ENCODE assay signal across 8 cellular contexts in the genomic region with DNA sequence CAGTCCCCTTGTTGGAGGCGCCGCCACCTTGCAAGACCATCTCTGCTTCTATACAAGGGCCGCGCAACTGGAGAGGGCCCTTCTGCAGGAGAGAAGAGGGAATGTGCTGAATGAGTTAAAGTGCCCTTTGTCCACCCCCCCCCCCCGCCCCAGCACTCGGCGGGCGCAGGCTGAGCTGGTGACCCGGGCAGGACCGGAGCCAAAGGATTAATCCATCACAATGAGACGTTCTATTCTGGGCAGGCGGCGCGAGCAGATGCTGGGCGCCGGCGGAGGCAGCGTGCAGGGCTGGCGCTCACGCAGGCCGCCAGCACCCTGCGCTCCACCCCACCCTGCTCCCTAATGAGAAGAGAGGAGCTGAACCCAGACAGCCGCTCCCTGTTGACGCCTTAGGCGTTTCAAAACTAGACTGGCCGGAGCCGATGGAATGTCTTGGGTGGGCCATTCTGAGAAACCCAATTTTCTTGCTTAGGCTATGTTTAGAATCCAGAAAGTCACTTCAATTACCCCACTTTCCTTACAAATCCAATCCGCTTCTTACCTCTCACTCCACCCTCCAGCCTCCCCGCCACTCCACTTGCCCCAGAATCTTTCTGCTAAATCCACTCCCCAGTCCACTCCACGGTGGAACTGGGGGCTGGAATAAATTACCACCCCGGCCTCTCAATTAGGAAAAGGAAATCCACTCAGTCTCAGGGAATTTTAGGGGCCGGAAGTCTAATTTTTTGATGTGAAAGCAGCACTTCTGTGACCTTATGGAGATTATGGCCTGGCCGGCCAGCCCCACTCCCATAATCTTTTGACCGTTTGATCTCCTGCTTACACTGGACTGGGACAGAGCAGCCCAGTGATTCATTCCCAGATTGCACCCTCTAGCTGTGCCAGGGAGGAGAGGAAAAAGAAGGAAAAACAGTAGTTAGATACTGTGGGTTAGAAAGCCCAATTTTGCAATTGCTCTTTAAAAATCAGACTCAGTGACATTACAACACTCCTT. TPM values are rescaled to one million over a fixed set of nuclear protein-coding genes. Genes with fewer than 3 reads are reported as not detected.
DNase-seq lines count a peak whose midpoint lies in the region; ATAC-seq, FAIRE-seq and TF ChIP-seq lines count a peak whose summit lies in the region.

No MANE protein-coding gene starts in this region.

- no peak for FAIRE-seq in H1 (lab: Jason Lieb, UNC)

- peak overlapping the region; percentile 14 to 53 (median 30); a peak in 7 of 8 replicates for H3K4me3 ChIP-seq in H1 (ENCODE audit: extremely low read depth in 1 of 4, insufficient read depth in 2 of 4, low read depth in 3 of 4, low read length in 4 of 4)
- no peak overlapping the region for H3K4me3 ChIP-seq in lung
- H3K4me3 ChIP-seq in vagina: peak overlapping the region in 1 of 2 donors; percentile 14
- no peak overlapping the region for H3K4me3 ChIP-seq in prostate gland

- H3K4me2 ChIP-seq in H1 (ENCODE audit: insufficient read depth in 1 of 2, low read depth in 2 of 2, low read length in 2 of 2): peak overlapping the region; percentile 29 to 59

- H2BK12ac ChIP-seq in H1 (ENCODE audit: low read depth, low read length): no peak overlapping the region

- H3K4ac ChIP-seq in H1 (replicated peaks; ENCODE audit: insufficient read length, low read depth, low read length): no peak overlapping the region

- peaks cover 0 to 15% (median 4%) of the 10 kb centered on the region in 4 experiments; a peak in 4 of 7 replicates for H3K4me1 ChIP-seq in H1 (replicated peaks in 1 of 4; ENCODE audit: control insufficient read depth in 3 of 4, insufficient read depth in 4 of 4, low read length in 3 of 4)
- peaks cover 0 to 5% of the 10 kb centered on the region in 2 donors for H3K4me1 ChIP-seq in lung (ENCODE audit: control insufficient read depth in 2 of 2, insufficient read depth in 2 of 2, low read length in 2 of 2)
- H3K4me1 ChIP-seq in vagina: peaks cover 12% of the 10 kb centered on the region
- H3K4me1 ChIP-seq in prostate gland (replicated peaks): no peaks in the 10 kb centered on the region

- H4K5ac ChIP-seq in H1 (ENCODE audit: insufficient read length, low read depth, low read length): no peak overlapping the region

- H2AK5ac ChIP-seq in H1 (ENCODE audit: low read depth, low read length): no peak overlapping the region

- H3K9ac ChIP-seq in H1 (replicated peaks in 1 of 4; ENCODE audit: extremely low read depth in 1 of 4, low read depth in 3 of 4, low read length in 3 of 4): peak overlapping the region in 2 of 4 experiments; percentile 29 to 33; a peak in 2 of 7 replicates

- no peaks in the 10 kb centered on the region for H3K9me3 ChIP-seq in H1 (ENCODE audit: insufficient read depth in 2 of 2, low read depth in 1 of 2, low read length in 1 of 2)
- H3K9me3 ChIP-seq in lung (ENCODE audit: control insufficient read depth in 2 of 2, insufficient read depth in 1 of 2, low read length in 1 of 2): no peaks in the 10 kb centered on the region
- H3K9me3 ChIP-seq in vagina: no peaks in the 10 kb centered on the region
- H3K9me3 ChIP-seq in prostate gland: no peaks in the 10 kb centered on the region

- H3K27ac ChIP-seq in H1 (ENCODE audit: low read depth, low read length) (no peak overlapping the region), lung (ENCODE audit: low read depth in 1 of 2, low read length in 1 of 2) (peak overlapping the region in 1 of 2 donors; percentile 90), vagina (peak overlapping the region; percentile 21), prostate gland (no peak overlapping the region)

- TF ChIP-seq POLR2A in H1 (IDR thresholded peaks at IDR 0.05; ENCODE audit: control extremely low read depth in 1 of 2, low read depth in 2 of 2, low read length in 2 of 2) (no peak; a peak in 1 of 3 replicates), vagina (IDR thresholded peaks at IDR 0.05) (no peak), prostate gland (IDR thresholded peaks at IDR 0.05) (no peak)

- H3K27me3 ChIP-seq in H1 (replicated peaks in 1 of 4; ENCODE audit: control insufficient read depth in 3 of 4, extremely low read depth in 1 of 4, insufficient read depth in 3 of 4, low read length in 3 of 4): no peaks in the 10 kb centered on the region
- peaks cover 3% of the 10 kb centered on the region for H3K27me3 ChIP-seq in lung (ENCODE audit: control insufficient read depth, insufficient read depth)
- H3K27me3 ChIP-seq in vagina: no peaks in the 10 kb centered on the region
- H3K27me3 ChIP-seq in prostate gland (replicated peaks; ENCODE audit: insufficient read depth): no peaks in the 10 kb centered on the region

- no peaks in the 10 kb centered on the region for H3K36me3 ChIP-seq in H1 (ENCODE audit: control insufficient read depth in 2 of 4, insufficient read depth in 4 of 4, low read length in 3 of 4)
- H3K36me3 ChIP-seq in lung (ENCODE audit: control insufficient read depth in 2 of 2, insufficient read depth in 2 of 2, low read length in 2 of 2): no peaks in the 10 kb centered on the region
- no peaks in the 10 kb centered on the region for H3K36me3 ChIP-seq in vagina
- no peaks in the 10 kb centered on the region for H3K36me3 ChIP-seq in prostate gland

- intact Hi-C loops in vagina (cut with DNase I) (no loop called here), prostate gland (cut with DNase I) (no loop called here)

- no peak overlapping the region for H2BK15ac ChIP-seq in H1 (ENCODE audit: low read length)

- no peak overlapping the region for H2BK120ac ChIP-seq in H1 (replicated peaks; ENCODE audit: low read depth, low read length)

- TF ChIP-seq EP300 in H1 (IDR thresholded peaks at IDR 0.05; ENCODE audit: borderline replicate concordance in 1 of 2, low read depth in 2 of 2, low read length in 2 of 2): no peak

- TF ChIP-seq RAD21 in H1 (IDR thresholded peaks at IDR 0.05 in 1 of 2, conservative IDR thresholded peaks at IDR 0.05 in 1 of 2; ENCODE audit: low read depth in 2 of 2, low read length in 2 of 2): no peak

- no peak overlapping the region for H2BK5ac ChIP-seq in H1 (ENCODE audit: low read depth, low read length)

- CTCF ChIA-PET in H1 (lab: Charles Lee; ENCODE audit: partially characterized antibody): interaction anchor here (0.5 to 1.6 kb wide), 4 partner anchors 14 to 1241 kb away, joined by 3 to 5 read pairs (median 4); no protein-coding TSS in a partner anchor

- no peak overlapping the region for H3K14ac ChIP-seq in H1 (ENCODE audit: insufficient read length)

- H2BK20ac ChIP-seq in H1 (ENCODE audit: low read length): no peak overlapping the region

- no peak overlapping the region for H3K18ac ChIP-seq in H1 (ENCODE audit: extremely low read depth, low read length)

- no peak overlapping the region for H4K8ac ChIP-seq in H1 (ENCODE audit: extremely low read depth, insufficient read depth, low read length)

- H3K79me2 ChIP-seq in H1 (ENCODE audit: control insufficient read depth in 1 of 2, insufficient read depth in 2 of 2, low read length in 2 of 2): no peaks in the 10 kb centered on the region

- H3K23me2 ChIP-seq in H1 (ENCODE audit: low read depth, low read length): no peaks in the 10 kb centered on the region

- peak overlapping the region; percentile 72; the same call in 1 of the 2 replicates for H2AFZ ChIP-seq in H1 (ENCODE audit: low read length)

- 14% methylated on average over 34 of the region's 34 CpGs; no CpG with 5 or more reads in 1 of the 2 experiments for WGBS in H1 (ENCODE audit: extremely low coverage in 1 of 2, insufficient coverage in 1 of 2, insufficient read length in 1 of 2, insufficient replicate concordance in 2 of 2, low coverage in 1 of 2, low lambda C conversion rate in 2 of 2, missing lambda C conversion rate in 1 of 2), 2 experiments
- WGBS in lung, 2 donors: 8 to 14% methylated on average over 29 to 34 of the region's 34 CpGs
- 13% methylated on average over 22 of the region's 34 CpGs for WGBS in prostate gland

- POLR2A ChIA-PET in H1 (lab: Charles Lee; ENCODE audit: partially characterized antibody): interaction anchor here (0.7 kb wide), 1 partner anchor 7 kb away, joined by 3 read pairs; no protein-coding TSS in a partner anchor

- ATAC-seq in lung (ENCODE audit: insufficient read depth, low FRiP score) (peak; percentile 41), GM18868 (IDR thresholded peaks at IDR 0.05; ENCODE audit: unreplicated experiment) (no peak)

- DNase-seq in DMS114 treated with DMSO at 0.1 percent for 48 hours (lab: John Stamatoyannopoulos, UW; ENCODE audit: unreplicated experiment) (peak; percentile 3), NCI-H345 treated with DMSO at 0.1 percent for 48 hours (lab: John Stamatoyannopoulos, UW; ENCODE audit: unreplicated experiment) (peak; percentile 20), H1 (ENCODE audit: low read depth in 1 of 2, low spot score in 2 of 2) (peak; percentile 29 to 59), lung (ENCODE audit: low spot score) (no peak), vagina (ENCODE audit: extremely low spot score in 2 of 2) (peak in 1 of 2 donors; percentile 77), GM19240 (ENCODE audit: insufficient read length, low spot score) (no peak), prostate gland (ENCODE audit: low spot score) (no peak)

- no peak overlapping the region for H3K56ac ChIP-seq in H1 (replicated peaks; ENCODE audit: insufficient read length, low read depth, low read length)

- H3K79me1 ChIP-seq in H1 (ENCODE audit: low read depth, low read length): no peaks in the 10 kb centered on the region

- no peaks in the 10 kb centered on the region for H4K20me1 ChIP-seq in H1 (replicated peaks in 1 of 2; ENCODE audit: control insufficient read depth in 1 of 2, insufficient read depth in 2 of 2, low read length in 2 of 2)

- TF ChIP-seq CTCF in H1 (IDR thresholded peaks at IDR 0.05; ENCODE audit: control extremely low read depth in 1 of 3, insufficient read depth in 1 of 3, low read depth in 1 of 3, low read length in 3 of 3) (no peak), lung (IDR thresholded peaks at IDR 0.05; ENCODE audit: control extremely low read depth, extremely low read depth) (no peak), vagina (IDR thresholded peaks at IDR 0.05) (no peak), prostate gland (IDR thresholded peaks at IDR 0.05) (no peak)

- no peak overlapping the region for H4K91ac ChIP-seq in H1 (replicated peaks; ENCODE audit: insufficient read length, low read length)

- no peak overlapping the region for H3K23ac ChIP-seq in H1 (ENCODE audit: insufficient read length)

TF ChIP-seq in H1, 55 proteins besides CTCF, POLR2A, EP300 and RAD21 (continues in another document):
- no peak for TF ChIP-seq TCF12 (IDR thresholded peaks at IDR 0.05; ENCODE audit: low read depth, low read length)
- TF ChIP-seq BCL11A (IDR thresholded peaks at IDR 0.05; ENCODE audit: low read depth in 2 of 2, low read length in 2 of 2): no peak

RNA-seq across cellular contexts. Expression of a gene that starts 32.7 kb away (rescaled TPM):
- total RNA-seq in H1 (2021; fragmentation: NEBNext Ultra II Directional; extraction: Animal tissue kit (Norgen Biotek cat#: 25700)): 0.54 and 0.78 TPM in 2 replicates
- polyA plus RNA-seq in H1 (2011; rRNA removed) (0.31 and 0.39 TPM in 2 replicates), lung (not detected)
- polyA plus RNA-seq in H1 (2011; cell fraction: cytosol; rRNA removed): 0.35 TPM
- polyA plus RNA-seq in H1 (2011; cell fraction: nucleus; rRNA removed): 0.40 TPM
- polyA plus RNA-seq in H1 (2012, experiment 1 of 2): 0.31 to 0.56 TPM (median 0.40 TPM) in 4 replicates
- 0.25 TPM for polyA plus RNA-seq in H1 (2012, experiment 2 of 2)
- 0.45 TPM for polyA plus RNA-seq in H1 (2013, experiment 1 of 2)
- polyA plus RNA-seq in H1 (2013, experiment 2 of 2): 0.66 TPM
- 0.80 and 1.2 TPM in 2 replicates for polyA minus RNA-seq in H1 (2011; rRNA and poly(A)+ RNA removed)
- 0.88 TPM for polyA minus RNA-seq in H1 (2011; cell fraction: cytosol; rRNA and poly(A)+ RNA removed)
- polyA minus RNA-seq in H1 (2011; cell fraction: nucleus; rRNA and poly(A)+ RNA removed): 1.2 TPM
- total RNA-seq in lung (under 1 TPM in 1 of 2 donors, not detected in 1; 0.17 TPM), vagina (not detected), prostate gland (not detected)

Comparison
In these comparisons a context has a peak if more than half of its experiments do, and no peak if none do; other contexts are left out.
1. DNase-seq: peak in DMS114 treated with DMSO at 0.1 percent for 48 hours (single experiment), NCI-H345 treated with DMSO at 0.1 percent for 48 hours (single experiment) and H1 (2 of 2); none in lung (single experiment), GM19240 (single experiment) and prostate gland (single experiment).
2. H3K4me3 ChIP-seq: peak in H1 (4 of 4); none in lung (single experiment) and prostate gland (0 of 2).